Comparison of ENCODE assay signal across 7 cellular contexts in the genomic region with DNA sequence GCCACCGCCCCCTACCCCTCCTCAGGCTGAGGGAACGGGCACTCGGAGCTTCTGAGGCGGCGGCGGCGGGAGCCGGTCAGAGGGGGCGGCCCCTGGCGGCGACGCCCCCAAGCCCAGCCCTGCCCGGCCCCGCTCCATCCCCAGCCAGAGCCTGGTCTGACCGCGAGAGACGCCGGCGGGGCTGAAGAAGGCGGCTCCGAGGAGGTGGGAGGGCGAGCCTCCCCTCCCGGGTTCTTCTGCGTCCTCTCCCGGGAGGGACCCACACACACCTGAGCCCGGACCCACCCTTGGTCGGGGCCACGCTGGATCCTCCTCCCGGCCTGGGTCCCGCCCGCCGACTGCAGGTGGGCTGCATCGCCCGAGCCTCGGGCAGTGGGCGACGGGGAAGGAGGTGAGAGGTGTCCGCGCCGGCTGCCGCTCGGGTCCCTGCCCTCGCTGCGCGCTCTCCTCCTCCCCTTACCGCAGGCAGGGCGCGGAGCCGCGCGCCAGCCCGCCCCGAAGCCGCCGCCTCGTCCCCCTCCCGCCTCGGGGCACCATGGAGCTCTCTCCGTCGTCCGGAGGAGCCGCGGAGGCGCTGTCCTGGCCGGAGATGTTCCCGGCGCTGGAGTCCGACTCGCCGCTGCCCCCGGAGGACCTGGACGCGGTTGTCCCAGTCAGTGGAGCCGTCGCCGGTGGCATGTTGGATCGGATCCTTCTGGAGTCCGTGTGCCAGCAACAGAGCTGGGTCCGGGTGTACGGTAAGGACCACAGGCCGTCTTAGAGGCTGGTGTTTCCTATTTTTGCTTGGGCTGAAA. TPM values are rescaled to one million over a fixed set of nuclear protein-coding genes. Genes with fewer than 3 reads are reported as not detected.
DNase-seq lines count a peak whose midpoint lies in the region; ATAC-seq, FAIRE-seq and TF ChIP-seq lines count a peak whose summit lies in the region.

A gene (plus strand): TSS at position 147 of the 794 bp plus-strand sequence. CDS start 389 bp downstream, at position 536.

- dilution Hi-C loops in keratinocyte (cut with MboI; ENCODE audit: extremely low pct_ligation_motif_present, low sequenced_read_pairs): no loop called here

- FAIRE-seq in RCC 7860 (lab: Jason Lieb, UNC) (no peak), keratinocyte (lab: Jason Lieb, UNC) (no peak)

- peak; percentile 33 for TF ChIP-seq CTCF in choroid plexus epithelial cell (conservative IDR thresholded peaks at IDR 0.05; ENCODE audit: low read depth, low read length)
- TF ChIP-seq CTCF in keratinocyte (optimal IDR thresholded peaks at IDR 0.05 in 1 of 3, IDR thresholded peaks at IDR 0.05 in 1 of 3, conservative IDR thresholded peaks at IDR 0.05 in 1 of 3; ENCODE audit: extremely low read depth in 1 of 3, insufficient read depth in 2 of 3, low read length in 3 of 3): peak in 1 of 3 experiments; percentile 9

- DNase-seq in Daoy (ENCODE audit: low read depth) (peak; percentile 71), RCC 7860 (ENCODE audit: low spot score) (peak; percentile 65), choroid plexus epithelial cell (ENCODE audit: low read depth) (peak; percentile 59), keratinocyte (ENCODE audit: low read depth, low spot score) (no peak)

- peak within 1 kb of the TSS; percentile 60 for H3K27ac ChIP-seq in keratinocyte (ENCODE audit: control insufficient read depth, insufficient read depth, low read length)
- peak within 1 kb of the TSS; percentile 67 for H3K27ac ChIP-seq in skeletal muscle tissue (ENCODE audit: low read depth, low read length)

- no peaks in the 10 kb centered on the region for H4K20me1 ChIP-seq in keratinocyte (ENCODE audit: control insufficient read depth, extremely low read depth, insufficient read depth, low read length)

- H3K27me3 ChIP-seq in keratinocyte (ENCODE audit: control insufficient read depth, extremely low read depth, insufficient read depth, low read length): no peaks in the 10 kb centered on the region
- H3K27me3 ChIP-seq in skeletal muscle tissue (ENCODE audit: control insufficient read depth in 3 of 3, insufficient read depth in 3 of 3, low read length in 3 of 3): no peaks in the 10 kb centered on the region

- peak within 1 kb of the TSS; percentile 96 for H3K4me2 ChIP-seq in keratinocyte (ENCODE audit: control insufficient read depth, extremely low read depth, insufficient read depth, low read depth, low read length)

- ATAC-seq in GM19452 (IDR thresholded peaks at IDR 0.05; ENCODE audit: unreplicated experiment) (peak; percentile 42), HG03457 (IDR thresholded peaks at IDR 0.05; ENCODE audit: unreplicated experiment) (peak; percentile 40)

- H3K9me3 ChIP-seq in keratinocyte (ENCODE audit: control insufficient read depth, low read depth, low read length) (no peaks in the 10 kb centered on the region), skeletal muscle tissue (ENCODE audit: control insufficient read depth in 3 of 3, low read length in 3 of 3) (no peaks in the 10 kb centered on the region)

- peak within 1 kb of the TSS; percentile 86 for H3K4me3 ChIP-seq in choroid plexus epithelial cell (ENCODE audit: low read depth, low read length)
- H3K4me3 ChIP-seq in keratinocyte (ENCODE audit: control insufficient read depth in 2 of 3, extremely low read depth in 1 of 3, insufficient read depth in 2 of 3, low read depth in 1 of 3, low read length in 3 of 3): peak within 1 kb of the TSS; percentile 91 to 96 (median 93)
- H3K4me3 ChIP-seq in skeletal muscle tissue (ENCODE audit: low read length in 3 of 3): peak within 1 kb of the TSS; percentile 87 to 97 (median 92)

- peaks cover 57% of the 10 kb centered on the region for H3K79me2 ChIP-seq in keratinocyte (ENCODE audit: control insufficient read depth, insufficient read depth, low read length)

- peak within 1 kb of the TSS; percentile 67 for H2AFZ ChIP-seq in keratinocyte (ENCODE audit: control insufficient read depth, low read length)

- H3K9ac ChIP-seq in keratinocyte (ENCODE audit: control insufficient read depth, extremely low read depth, insufficient read depth, low read length): peak within 1 kb of the TSS; percentile 76
- peak within 1 kb of the TSS; percentile 80 to 84 (median 81) for H3K9ac ChIP-seq in skeletal muscle tissue (ENCODE audit: low read depth in 1 of 3, low read length in 3 of 3)

- H3K36me3 ChIP-seq in keratinocyte (ENCODE audit: control insufficient read depth in 2 of 2, extremely low read depth in 1 of 2, insufficient read depth in 2 of 2, low read length in 2 of 2): no peaks in the 10 kb centered on the region
- H3K36me3 ChIP-seq in skeletal muscle tissue (ENCODE audit: control insufficient read depth in 3 of 3, insufficient read depth in 3 of 3, low read length in 3 of 3): no peaks in the 10 kb centered on the region

- no peaks in the 10 kb centered on the region for H3K9me1 ChIP-seq in keratinocyte (ENCODE audit: control insufficient read depth, extremely low read depth, insufficient read depth, low read length)

- H3K4me1 ChIP-seq in keratinocyte (ENCODE audit: control insufficient read depth, extremely low read depth, insufficient read depth, low read length) (peaks cover 41% of the 10 kb centered on the region), skeletal muscle tissue (ENCODE audit: control insufficient read depth in 3 of 3, insufficient read depth in 3 of 3, low read length in 3 of 3) (peaks cover 7 to 23% (median 19%) of the 10 kb centered on the region in 3 donors)

RNA-seq across cellular contexts. Expression of the gene that starts here (rescaled TPM):
- 6.2 and 12.2 TPM in 2 replicates for total RNA-seq in Daoy (2014; rRNA removed; shearing (Covaris generic))
- 27.2 to 36.3 TPM (median 29.1 TPM) in 3 replicates for polyA plus RNA-seq in keratinocyte
- polyA plus RNA-seq in keratinocyte (2011; ENCODE audit: low read depth): 21.3 TPM
- polyA plus RNA-seq in keratinocyte (2011; cell fraction: cytosol; rRNA removed): 14.1 and 17.1 TPM in 2 replicates
- polyA plus RNA-seq in keratinocyte (2011; cell fraction: nucleus; rRNA removed): 76.0 and 76.8 TPM in 2 replicates
- 7.9 and 17.5 TPM in 2 replicates for polyA plus RNA-seq in keratinocyte (2012; ENCODE audit: low replicate concordance)
- polyA minus RNA-seq in keratinocyte: 40.6 to 109 TPM (median 86.9 TPM) in 3 replicates
- polyA minus RNA-seq in keratinocyte (2011; cell fraction: cytosol; rRNA and poly(A)+ RNA removed): 29.2 TPM
- polyA minus RNA-seq in keratinocyte (2011; cell fraction: nucleus; rRNA and poly(A)+ RNA removed): 91.1 and 159 TPM in 2 replicates
- total RNA-seq in skeletal muscle tissue: 8.4 TPM
